In the genomic region with DNA sequence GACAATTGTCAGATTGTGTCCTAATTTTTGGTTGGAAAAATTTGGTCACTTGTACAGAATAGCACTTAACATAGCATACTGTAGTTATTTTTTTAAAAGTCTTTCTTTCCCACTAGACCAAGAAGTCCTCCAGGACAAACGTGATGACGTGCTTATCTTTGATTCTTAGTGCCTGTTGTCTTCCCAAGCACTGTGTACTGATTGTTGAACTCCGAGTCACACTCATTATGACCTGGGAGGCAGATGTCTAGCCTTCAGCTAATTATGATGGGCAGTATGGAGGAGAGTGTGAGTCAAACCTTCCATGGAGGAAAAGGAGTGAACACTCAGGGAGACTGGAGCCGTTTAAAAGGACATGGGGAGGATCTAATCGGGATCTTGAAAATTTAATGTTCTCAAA, we compare ENCODE assay signal across 18 cellular contexts.
DNase-seq lines count a peak whose midpoint lies in the region; ATAC-seq and TF ChIP-seq lines count a peak whose summit lies in the region.
"Had no signal": no experiment of that assay in that cellular context is flagged by ENCODE, and none has a peak within 500 bp of the region (broad histone marks: within the 10 kb centered on the region; RNA-seq: fewer than 3 reads in every experiment).

No MANE protein-coding gene starts in this region.

- DNase-seq in RPMI7951 (ENCODE audit: low read depth) (peak; percentile 33), Right ventricle myocardium superior (no peak), SW480 (ENCODE audit: low spot score) (no peak), NCI-H446 treated with DMSO at 0.1 percent for 48 hours (lab: John Stamatoyannopoulos, UW) (no peak), NK-92 (lab: John Stamatoyannopoulos, UW; ENCODE audit: unreplicated experiment) (no peak), ecto neural progenitor cell (ENCODE audit: low spot score) (no peak)
- DNase-seq: activated CD8-positive, alpha-beta memory T cell treated with anti-CD3 and anti-CD28 coated beads, Interleukin-2, amount 50 U/mL, for 48 hours; activated gamma-delta T cell; effector memory CD8-positive, alpha-beta T cell; hippocampal formation; NCI-H1048; NCI-H2107; NCI-H524; psoas muscle had no signal

- ATAC-seq in Right ventricle myocardium superior (ENCODE audit: poor library complexity) = peak; percentile 88
- ATAC-seq: effector memory CD8-positive, alpha-beta T cell had no signal

- no peak overlapping the region for H3K4me3 Mint-ChIP-seq in nephron
- H3K4me3 Mint-ChIP-seq: B cell; effector memory CD8-positive, alpha-beta T cell; neural crest cell; T-helper 1 cell treated with Interleukin-12 subunit alpha and Interleukin-12 subunit beta and Interleukin-4 antibody, amounts not matched to agents 30 μg/mL and 1 μg/mL, for 36 hours had no signal

- no peaks in the 10 kb centered on the region for H3K27me3 Mint-ChIP-seq in nephron (ENCODE audit: low read depth)

- no peak for TF ChIP-seq CTCF in nephron (IDR thresholded peaks at IDR 0.05; ENCODE audit: unreplicated experiment in 3 of 3)

- H3K36me3 Mint-ChIP-seq in nephron (ENCODE audit: low read depth) = peaks cover 28% of the 10 kb centered on the region

- peak overlapping the region; percentile 23 to 90 (median 86) for H3K27ac Mint-ChIP-seq in nephron
- H3K27ac Mint-ChIP-seq: B cell; effector memory CD8-positive, alpha-beta T cell; T-helper 1 cell treated with Interleukin-12 subunit alpha and Interleukin-12 subunit beta and Interleukin-4 antibody, amounts not matched to agents 30 μg/mL and 1 μg/mL, for 36 hours had no signal

- intact Hi-C loops in Right ventricle myocardium superior (cut with DNase I) = no loop called here

- H3K9me3 Mint-ChIP-seq in nephron = peaks cover 22% of the 10 kb centered on the region
- H3K9me3 Mint-ChIP-seq: effector memory CD8-positive, alpha-beta T cell; T-helper 1 cell treated with Interleukin-12 subunit alpha and Interleukin-12 subunit beta and Interleukin-4 antibody, amounts not matched to agents 30 μg/mL and 1 μg/mL, for 36 hours had no signal

- H3K4me1 Mint-ChIP-seq in nephron = peaks cover 33% of the 10 kb centered on the region
